In genomic region chr16:67279296-67280089, GRCh38 we compare ENCODE assay signal across 8 cellular contexts. TPM values are rescaled to one million over a fixed set of nuclear protein-coding genes. Genes with fewer than 3 reads are reported as not detected.
DNase-seq lines count a peak whose midpoint lies in the region; ATAC-seq and TF ChIP-seq lines count a peak whose summit lies in the region.

Gene PLEKHG4 (plus strand): TSS chr16:67279532. CDS start chr16:67280045, 513 bp downstream.

- peak within 1 kb of the TSS; percentile 69 for H3K4me3 ChIP-seq in A673 (ENCODE audit: low read depth, low read length, poor library complexity, severe bottlenecking)

- peak; percentile 81 for ATAC-seq in GM18505 (IDR thresholded peaks at IDR 0.05; ENCODE audit: unreplicated experiment)
- ATAC-seq in HG03108 (IDR thresholded peaks at IDR 0.05; ENCODE audit: unreplicated experiment), result peak; percentile 70

- H3K9me3 ChIP-seq in A673 (ENCODE audit: low read depth, low read length, poor library complexity, severe bottlenecking), result no peaks in the 10 kb centered on the region

- H3K36me3 ChIP-seq in A673 (ENCODE audit: insufficient read depth, low read length, poor library complexity, severe bottlenecking), result no peaks in the 10 kb centered on the region

- peak within 1 kb of the TSS; percentile 80 for H3K27ac ChIP-seq in A673 (ENCODE audit: low read depth, low read length, poor library complexity, severe bottlenecking)

- peak; percentile 87 for DNase-seq in A673 (ENCODE audit: low spot score)
- DNase-seq in NCI-H510A treated with DMSO at 0.1 percent for 48 hours (lab: John Stamatoyannopoulos, UW), result peak; percentile 70
- DNase-seq in activated CD4-positive, alpha-beta T cell treated with anti-CD3 and anti-CD28 coated beads, Interleukin-2, amount 50 U/mL, for 24 hours (ENCODE audit: low read depth in 1 of 2, low spot score in 1 of 2), result peak; percentile 69 to 73
- peak; percentile 62 for DNase-seq in effector CD8-positive, alpha-beta T cell (lab: John Stamatoyannopoulos, UW)
- DNase-seq in medulla oblongata (ENCODE audit: extremely low spot score), result peak; percentile 59
- peak; percentile 53 for DNase-seq in stimulated activated CD8-positive, alpha-beta memory T cell treated with anti-CD3 and anti-CD28 coated beads, Interleukin-15, amount 100 ng/mL, for 1 hour (ENCODE audit: low read depth)

- TF ChIP-seq CTCF in A673 (conservative IDR thresholded peaks at IDR 0.05; ENCODE audit: low read depth, low read length), result peak; percentile 52

- POLR2A ChIA-PET in A673 (lab: Charles Lee; ENCODE audit: low non-redundant PET), result no interaction called here

- intact Hi-C loops in A673 (cut with micrococcal nuclease; ENCODE audit: unreplicated experiment), result no loop called here

- H3K27me3 ChIP-seq in A673 (replicated peaks; ENCODE audit: insufficient read depth, low read depth, low read length, poor library complexity), result no peaks in the 10 kb centered on the region

- TF ChIP-seq POLR2A in GM18505 (IDR thresholded peaks at IDR 0.05; ENCODE audit: borderline replicate concordance, extremely low read depth, insufficient read depth, insufficient read length), result peak; percentile 23

- no TSS peak for BruUV-seq in A673 (replicated peaks; lab: Mats Ljungman, UMichigan)

- CTCF ChIA-PET in A673 (lab: Charles Lee), result interaction anchor here (0.5 to 1.8 kb wide), 2 partner anchors 120 to 152 kb away, joined by 4 to 6 read pairs; no protein-coding TSS in a partner anchor

- H3K4me1 ChIP-seq in A673 (ENCODE audit: insufficient read depth, low read length, poor library complexity, severe bottlenecking), result no peaks in the 10 kb centered on the region

RNA-seq across cellular contexts. Expression of gene PLEKHG4, which starts in this region (rescaled TPM):
- total RNA-seq in A673 (2021), result 5.8 and 8.9 TPM in 2 replicates

Comparison
In these comparisons a context has a peak if more than half of its experiments do, and no peak if none do; other contexts are left out.
1. Peak in every context shown above with its lines: DNase-seq, ATAC-seq, H3K4me3 ChIP-seq and H3K27ac ChIP-seq.